In genomic region chr11:6746086-6746618, GRCh38 we compare ENCODE assay signal across 8 cellular contexts. TPM values are rescaled to one million over a fixed set of nuclear protein-coding genes. Genes with fewer than 3 reads are reported as not detected.
DNase-seq lines count a peak whose midpoint lies in the region; ATAC-seq and TF ChIP-seq lines count a peak whose summit lies in the region.

No MANE protein-coding gene starts in this region.

- no peaks in the 10 kb centered on the region for H3K36me3 ChIP-seq in DND-41 (ENCODE audit: insufficient read depth, low read length)

- peak overlapping the region; percentile 78 for H2AFZ ChIP-seq in DND-41 (ENCODE audit: low read depth, low read length)

- no peaks in the 10 kb centered on the region for H3K27me3 ChIP-seq in DND-41 (ENCODE audit: insufficient read depth, low read length, poor library complexity)

- H3K27ac ChIP-seq in DND-41 (ENCODE audit: low read length): peak overlapping the region; percentile 85

- peak overlapping the region; percentile 58 for H3K9ac ChIP-seq in DND-41 (ENCODE audit: low read depth, low read length)

- H3K27me3 Mint-ChIP-seq in naive thymus-derived CD8-positive, alpha-beta T cell: no peaks in the 10 kb centered on the region
- H3K27me3 Mint-ChIP-seq in mesothelial cell of epicardium (ENCODE audit: low read depth): peaks cover 19% of the 10 kb centered on the region

- POLR2A ChIA-PET in naive thymus-derived CD8-positive, alpha-beta T cell (lab: Charles Lee): interaction anchor here (0.8 to 6.9 kb wide), 15 partner anchors 7 to 1056 kb away, joined by 3 to 63 read pairs (median 5); partner anchors contain the start of genes ARFIP2, MRPL17, SMPD1 and TAF10

- peaks cover 0 to 46% (median 33%) of the 10 kb centered on the region in 4 donors for H3K4me1 Mint-ChIP-seq in naive thymus-derived CD8-positive, alpha-beta T cell
- H3K4me1 Mint-ChIP-seq in mesothelial cell of epicardium: no peaks in the 10 kb centered on the region

- H3K79me2 ChIP-seq in DND-41 (ENCODE audit: insufficient read depth, low read length): peaks cover 46% of the 10 kb centered on the region

- H3K4me2 ChIP-seq in DND-41 (ENCODE audit: insufficient read depth, low read length): peak overlapping the region; percentile 66

- H3K9me3 ChIP-seq in DND-41 (ENCODE audit: insufficient read depth, low read length, severe bottlenecking): no peaks in the 10 kb centered on the region

- H3K9me3 Mint-ChIP-seq in naive thymus-derived CD8-positive, alpha-beta T cell: peaks cover 0 to 3% (median 0%) of the 10 kb centered on the region in 9 donors
- no peaks in the 10 kb centered on the region for H3K9me3 Mint-ChIP-seq in mesothelial cell of epicardium

- H3K27ac Mint-ChIP-seq in naive thymus-derived CD8-positive, alpha-beta T cell: no peak overlapping the region
- H3K27ac Mint-ChIP-seq in mesothelial cell of epicardium: no peak overlapping the region

- TF ChIP-seq CTCF in DND-41 (IDR thresholded peaks at IDR 0.05; ENCODE audit: borderline replicate concordance, extremely low read depth, low read length, poor library complexity, severe bottlenecking) (no peak), mesothelial cell of epicardium (IDR thresholded peaks at IDR 0.05; ENCODE audit: unreplicated experiment) (no peak)

- no peak overlapping the region for H3K4me3 Mint-ChIP-seq in naive thymus-derived CD8-positive, alpha-beta T cell
- no peak overlapping the region for H3K4me3 Mint-ChIP-seq in mesothelial cell of epicardium

- H3K4me3 ChIP-seq in DND-41 (ENCODE audit: low read depth in 1 of 2, low read length in 2 of 2): peak overlapping the region; percentile 32 to 56

- peaks cover 56% of the 10 kb centered on the region for H3K4me1 ChIP-seq in DND-41 (ENCODE audit: insufficient read depth, low read length)

- H3K36me3 Mint-ChIP-seq in naive thymus-derived CD8-positive, alpha-beta T cell: peaks cover 6 to 24% (median 9%) of the 10 kb centered on the region in 3 donors
- no peaks in the 10 kb centered on the region for H3K36me3 Mint-ChIP-seq in mesothelial cell of epicardium

- peak; percentile 93 for ATAC-seq in DND-41 (ENCODE audit: insufficient read depth, low read depth)
- peak; percentile 73 for ATAC-seq in GM19468 (IDR thresholded peaks at IDR 0.05; ENCODE audit: extremely low read depth, unreplicated experiment)
- peak; percentile 86 for ATAC-seq in HG03571 (IDR thresholded peaks at IDR 0.05; ENCODE audit: unreplicated experiment)
- peak; percentile 85 to 88 for ATAC-seq in naive thymus-derived CD8-positive, alpha-beta T cell

- DNase-seq in DND-41 (peak; percentile 75), NCI-H1048 (lab: John Stamatoyannopoulos, UW) (no peak), mesothelial cell of epicardium (ENCODE audit: low spot score in 2 of 2, unreplicated experiment in 2 of 2) (no peak), A172 (ENCODE audit: low spot score) (no peak)
- peak; percentile 19 for DNase-seq in activated gamma-delta T cell treated with anti-CD3 and anti-CD28 coated beads, Interleukin-2, amount 50 U/mL, for 16 hours (ENCODE audit: low read depth)
- peak in 9 of 10 donors; percentile 10 to 66 (median 38) for DNase-seq in naive thymus-derived CD8-positive, alpha-beta T cell

- no peaks in the 10 kb centered on the region for H4K20me1 ChIP-seq in DND-41 (ENCODE audit: insufficient read depth, low read length)

RNA-seq across cellular contexts. Expression of gene OR2AG2, which starts 25.6 kb away (rescaled TPM):
- total RNA-seq in naive thymus-derived CD8-positive, alpha-beta T cell: not detected
- not detected for polyA plus RNA-seq in naive thymus-derived CD8-positive, alpha-beta T cell
- total RNA-seq in mesothelial cell of epicardium: 0.11 to 0.29 TPM (median 0.27 TPM) in 3 replicates
- not detected in 2 replicates for total RNA-seq in A172 (2014; rRNA removed; shearing (Covaris generic))

RNA-seq across cellular contexts. Expression of gene OR2AG1, which starts 36.7 kb away (rescaled TPM):
- total RNA-seq in naive thymus-derived CD8-positive, alpha-beta T cell: not detected
- not detected for polyA plus RNA-seq in naive thymus-derived CD8-positive, alpha-beta T cell
- total RNA-seq in mesothelial cell of epicardium: not detected in 3 replicates
- not detected in 2 replicates for total RNA-seq in A172 (2014; rRNA removed; shearing (Covaris generic))

RNA-seq across cellular contexts. Expression of gene OR6A2, which starts 53.3 kb away (rescaled TPM):
- total RNA-seq in naive thymus-derived CD8-positive, alpha-beta T cell: not detected
- not detected for polyA plus RNA-seq in naive thymus-derived CD8-positive, alpha-beta T cell
- total RNA-seq in mesothelial cell of epicardium: 0.34 to 0.60 TPM (median 0.38 TPM) in 3 replicates
- total RNA-seq in A172 (2014; rRNA removed; shearing (Covaris generic)): not detected in 2 replicates

Comparison
In these comparisons a context has a peak if more than half of its experiments do, and no peak if none do; other contexts are left out.
1. DNase-seq: peak in DND-41 (single experiment), activated gamma-delta T cell treated with anti-CD3 and anti-CD28 coated beads, Interleukin-2, amount 50 U/mL, for 16 hours (single experiment) and naive thymus-derived CD8-positive, alpha-beta T cell (9 of 10); none in NCI-H1048 (single experiment), mesothelial cell of epicardium (0 of 2) and A172 (single experiment).
2. Peak in every context shown above with its lines, with median percentiles within 50 percentile points of each other: ATAC-seq.